Comparison of ENCODE assay signal across 9 cellular contexts in genomic region chr19:4390862-4391693, GRCh38. TPM values are rescaled to one million over a fixed set of nuclear protein-coding genes. Genes with fewer than 3 reads are reported as not detected.
A peak's percentile ranks its signal among the peaks of the same experiment; 100 is the strongest.
DNase-seq lines count a peak whose midpoint lies in the region; ATAC-seq and TF ChIP-seq lines count a peak whose summit lies in the region.
"Had no signal": no experiment of that assay in that cellular context is flagged by ENCODE, and none has a peak within 500 bp of the region (broad histone marks: within the 10 kb centered on the region; RNA-seq: fewer than 3 reads in every experiment).

No MANE protein-coding gene starts in this region.

- ATAC-seq in activated CD8-positive, alpha-beta T cell treated with anti-CD3 and anti-CD28 coated beads for 36 hours, result no peak
- no peak for ATAC-seq in GM19351 (IDR thresholded peaks at IDR 0.05; ENCODE audit: unreplicated experiment)
- no peak for ATAC-seq in stimulated activated memory B cell treated with anti-CD40 and anti-IgM and Interleukin-4, amounts not matched to agents 10 μg/mL and 1 μg/mL and 100 μg/mL, for 72 hours
- no peak for ATAC-seq in HG02973 (IDR thresholded peaks at IDR 0.05; ENCODE audit: unreplicated experiment)

- H3K9me3 Mint-ChIP-seq in activated CD8-positive, alpha-beta T cell treated with anti-CD3 and anti-CD28 coated beads for 36 hours, result no peaks in the 10 kb centered on the region
- peaks cover 1% of the 10 kb centered on the region for H3K9me3 Mint-ChIP-seq in glutamatergic neuron (ENCODE audit: unreplicated experiment)
- no peaks in the 10 kb centered on the region for H3K9me3 Mint-ChIP-seq in progenitor cell of endocrine pancreas (ENCODE audit: low read depth)
- H3K9me3 Mint-ChIP-seq in stimulated activated memory B cell treated with anti-CD40 and anti-IgM and Interleukin-4, amounts not matched to agents 10 μg/mL and 1 μg/mL and 100 μg/mL, for 72 hours, result no peaks in the 10 kb centered on the region
- H3K9me3 Mint-ChIP-seq: activated naive CD4-positive, alpha-beta T cell treated with anti-CD3 and anti-CD28 coated beads, Interleukin-2, amount 50 U/mL, for 24 hours had no signal

- DNase-seq in ELR (ENCODE audit: low read depth), result peak; percentile 54
- no peak for DNase-seq in activated CD8-positive, alpha-beta T cell treated with anti-CD3 and anti-CD28 coated beads for 36 hours
- DNase-seq in glutamatergic neuron, result no peak
- DNase-seq in progenitor cell of endocrine pancreas (ENCODE audit: low spot score, unreplicated experiment), result no peak
- no peak for DNase-seq in AG08396 (ENCODE audit: low spot score)

- intact Hi-C loops in activated CD8-positive, alpha-beta T cell treated with anti-CD3 and anti-CD28 coated beads for 36 hours (cut with micrococcal nuclease), result no loop called here

- H3K4me1 Mint-ChIP-seq in activated CD8-positive, alpha-beta T cell treated with anti-CD3 and anti-CD28 coated beads for 36 hours (ENCODE audit: low read depth), result peaks cover 47% of the 10 kb centered on the region
- H3K4me1 Mint-ChIP-seq in glutamatergic neuron (ENCODE audit: low read depth, unreplicated experiment) (peaks cover 42% of the 10 kb centered on the region), progenitor cell of endocrine pancreas (ENCODE audit: low read depth) (peaks cover 28% of the 10 kb centered on the region)
- peaks cover 64% of the 10 kb centered on the region for H3K4me1 Mint-ChIP-seq in stimulated activated memory B cell treated with anti-CD40 and anti-IgM and Interleukin-4, amounts not matched to agents 10 μg/mL and 1 μg/mL and 100 μg/mL, for 72 hours

- H3K36me3 Mint-ChIP-seq in activated CD8-positive, alpha-beta T cell treated with anti-CD3 and anti-CD28 coated beads for 36 hours (ENCODE audit: low read depth), result peaks cover 20% of the 10 kb centered on the region
- H3K36me3 Mint-ChIP-seq in glutamatergic neuron (ENCODE audit: unreplicated experiment) (no peaks in the 10 kb centered on the region), progenitor cell of endocrine pancreas (ENCODE audit: insufficient read depth) (peaks cover 2% of the 10 kb centered on the region)
- H3K36me3 Mint-ChIP-seq in stimulated activated memory B cell treated with anti-CD40 and anti-IgM and Interleukin-4, amounts not matched to agents 10 μg/mL and 1 μg/mL and 100 μg/mL, for 72 hours, result peaks cover 29% of the 10 kb centered on the region
- H3K36me3 Mint-ChIP-seq: activated naive CD4-positive, alpha-beta T cell treated with anti-CD3 and anti-CD28 coated beads, Interleukin-2, amount 50 U/mL, for 24 hours had no signal

- POLR2A ChIA-PET in activated CD8-positive, alpha-beta T cell treated with anti-CD3 and anti-CD28 coated beads for 36 hours (lab: Charles Lee), result interaction anchor here (1.0 to 2.1 kb wide), 2 partner anchors 19 to 47 kb away, joined by 3 to 5 read pairs; no protein-coding TSS in a partner anchor

- no peak for TF ChIP-seq CTCF in activated CD8-positive, alpha-beta T cell treated with anti-CD3 and anti-CD28 coated beads for 36 hours (IDR thresholded peaks at IDR 0.05)
- TF ChIP-seq CTCF in glutamatergic neuron (IDR thresholded peaks at IDR 0.05; ENCODE audit: partially characterized antibody, unreplicated experiment) (no peak), progenitor cell of endocrine pancreas (IDR thresholded peaks at IDR 0.05; ENCODE audit: unreplicated experiment) (no peak)

- H3K27me3 Mint-ChIP-seq in activated CD8-positive, alpha-beta T cell treated with anti-CD3 and anti-CD28 coated beads for 36 hours, result no peaks in the 10 kb centered on the region
- H3K27me3 Mint-ChIP-seq in glutamatergic neuron (ENCODE audit: unreplicated experiment) (peaks cover 6% of the 10 kb centered on the region), progenitor cell of endocrine pancreas (no peaks in the 10 kb centered on the region)
- H3K27me3 Mint-ChIP-seq in stimulated activated memory B cell treated with anti-CD40 and anti-IgM and Interleukin-4, amounts not matched to agents 10 μg/mL and 1 μg/mL and 100 μg/mL, for 72 hours, result no peaks in the 10 kb centered on the region
- H3K27me3 Mint-ChIP-seq: activated naive CD4-positive, alpha-beta T cell treated with anti-CD3 and anti-CD28 coated beads, Interleukin-2, amount 50 U/mL, for 24 hours had no signal

- no peak overlapping the region for H3K4me3 Mint-ChIP-seq in activated CD8-positive, alpha-beta T cell treated with anti-CD3 and anti-CD28 coated beads for 36 hours
- peak overlapping the region; percentile 8 for H3K4me3 Mint-ChIP-seq in glutamatergic neuron (ENCODE audit: unreplicated experiment)
- H3K4me3 Mint-ChIP-seq in progenitor cell of endocrine pancreas (ENCODE audit: low read depth), result peak overlapping the region; percentile 14
- no peak overlapping the region for H3K4me3 Mint-ChIP-seq in stimulated activated memory B cell treated with anti-CD40 and anti-IgM and Interleukin-4, amounts not matched to agents 10 μg/mL and 1 μg/mL and 100 μg/mL, for 72 hours

- H3K27ac Mint-ChIP-seq in activated CD8-positive, alpha-beta T cell treated with anti-CD3 and anti-CD28 coated beads for 36 hours, result peak overlapping the region; percentile 50
- H3K27ac Mint-ChIP-seq in glutamatergic neuron (ENCODE audit: unreplicated experiment), result peak overlapping the region; percentile 33
- H3K27ac Mint-ChIP-seq in progenitor cell of endocrine pancreas, result peak overlapping the region; percentile 69
- H3K27ac Mint-ChIP-seq in stimulated activated memory B cell treated with anti-CD40 and anti-IgM and Interleukin-4, amounts not matched to agents 10 μg/mL and 1 μg/mL and 100 μg/mL, for 72 hours, result no peak overlapping the region

- CTCF ChIA-PET in activated CD8-positive, alpha-beta T cell treated with anti-CD3 and anti-CD28 coated beads for 36 hours (lab: Charles Lee), result interaction anchor here (1.0 to 1.9 kb wide), 4 partner anchors 9 to 39 kb away, joined by 3 to 6 read pairs (median 4); partner anchors contain the start of gene SH3GL1

RNA-seq across cellular contexts. Expression of gene SH3GL1, which starts 9.3 kb away (rescaled TPM):
- 10 to 100 TPM; 53.1 to 59.2 TPM for total RNA-seq in activated CD8-positive, alpha-beta T cell treated with anti-CD3 and anti-CD28 coated beads for 36 hours
- total RNA-seq in glutamatergic neuron (ENCODE audit: unreplicated experiment) (56.3 TPM), progenitor cell of endocrine pancreas (55.6 and 61.6 TPM in 2 replicates)

RNA-seq across cellular contexts. Expression of gene CHAF1A, which starts 11.4 kb away (rescaled TPM):
- 10 to 100 TPM; 78.3 to 80.5 TPM for total RNA-seq in activated CD8-positive, alpha-beta T cell treated with anti-CD3 and anti-CD28 coated beads for 36 hours
- total RNA-seq in glutamatergic neuron (ENCODE audit: unreplicated experiment), result 20.5 TPM
- total RNA-seq in progenitor cell of endocrine pancreas, result 41.8 and 48.2 TPM in 2 replicates

RNA-seq across cellular contexts. Expression of gene MPND, which starts 47.7 kb away (rescaled TPM):
- 10 to 100 TPM; 15.5 to 16.6 TPM for total RNA-seq in activated CD8-positive, alpha-beta T cell treated with anti-CD3 and anti-CD28 coated beads for 36 hours
- 56.7 TPM for total RNA-seq in glutamatergic neuron (ENCODE audit: unreplicated experiment)
- 62.2 and 64.2 TPM in 2 replicates for total RNA-seq in progenitor cell of endocrine pancreas

RNA-seq across cellular contexts. Expression of gene STAP2, which starts 52.5 kb away (rescaled TPM):
- total RNA-seq in activated CD8-positive, alpha-beta T cell treated with anti-CD3 and anti-CD28 coated beads for 36 hours, result 10 to 100 TPM in 1 of 2 experiments, 1 to 10 TPM in 1; 9.6 to 14.6 TPM
- total RNA-seq in glutamatergic neuron (ENCODE audit: unreplicated experiment), result 18.1 TPM
- total RNA-seq in progenitor cell of endocrine pancreas, result 35.6 and 41.0 TPM in 2 replicates

Comparison
In these comparisons a context has a peak if more than half of its experiments do, and no peak if none do; other contexts are left out.
1. H3K4me3 Mint-ChIP-seq: peak in glutamatergic neuron (single experiment) and progenitor cell of endocrine pancreas (single experiment); none in activated CD8-positive, alpha-beta T cell treated with anti-CD3 and anti-CD28 coated beads for 36 hours (single experiment) and stimulated activated memory B cell treated with anti-CD40 and anti-IgM and Interleukin-4, amounts not matched to agents 10 μg/mL and 1 μg/mL and 100 μg/mL, for 72 hours (single experiment).